Comparison of ENCODE assay signal across 1 cellular context in the genomic region with DNA sequence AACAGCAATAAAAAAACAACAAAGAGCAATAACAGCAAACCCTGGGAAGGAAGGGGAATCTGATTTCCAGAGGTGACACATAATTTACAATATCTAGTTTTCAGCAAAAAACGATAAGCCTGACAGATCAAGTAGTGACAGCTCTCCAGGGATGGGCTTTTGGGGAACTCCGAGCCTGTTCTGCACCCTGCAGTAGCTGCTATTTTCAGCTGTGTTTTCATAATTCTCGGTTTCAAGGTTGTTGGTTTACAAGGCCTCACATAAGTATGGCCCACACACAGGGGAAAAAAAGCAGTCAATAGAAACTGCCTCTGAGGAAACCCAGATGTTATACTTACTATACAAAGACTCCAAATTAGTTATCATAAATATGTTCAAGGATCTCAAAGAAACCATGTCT.
TF ChIP-seq lines count a peak whose summit lies in the region.

No MANE protein-coding gene starts in this region.

TF ChIP-seq in HepG2, 621 proteins besides CTCF, POLR2A, EP300 and RAD21 (continued from another document):
- TF ChIP-seq, protein P1, sequence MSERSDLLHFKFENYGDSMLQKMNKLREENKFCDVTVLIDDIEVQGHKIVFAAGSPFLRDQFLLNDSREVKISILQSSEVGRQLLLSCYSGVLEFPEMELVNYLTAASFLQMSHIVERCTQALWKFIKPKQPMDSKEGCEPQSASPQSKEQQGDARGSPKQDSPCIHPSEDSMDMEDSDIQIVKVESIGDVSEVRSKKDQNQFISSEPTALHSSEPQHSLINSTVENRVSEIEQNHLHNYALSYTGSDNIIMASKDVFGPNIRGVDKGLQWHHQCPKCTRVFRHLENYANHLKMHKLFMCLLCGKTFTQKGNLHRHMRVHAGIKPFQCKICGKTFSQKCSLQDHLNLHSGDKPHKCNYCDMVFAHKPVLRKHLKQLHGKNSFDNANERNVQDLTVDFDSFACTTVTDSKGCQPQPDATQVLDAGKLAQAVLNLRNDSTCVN (CRISPR knock-in tag; IDR thresholded peaks at IDR 0.05; ENCODE audit: borderline replicate concordance) = no peak
- TF ChIP-seq HDAC2 (CRISPR knock-in tag; IDR thresholded peaks at IDR 0.05) (no peak), CREM (IDR thresholded peaks at IDR 0.05) (no peak), CREM (CRISPR knock-in tag; IDR thresholded peaks at IDR 0.05) (no peak), ZNF501 (CRISPR knock-in tag; IDR thresholded peaks at IDR 0.05) (no peak), ZFP36 (IDR thresholded peaks at IDR 0.05; ENCODE audit: borderline replicate concordance, low read depth, low read length, partially characterized antibody) (no peak), ZNF567 (CRISPR knock-in tag; IDR thresholded peaks at IDR 0.05; ENCODE audit: borderline replicate concordance) (no peak), HNRNPLL (IDR thresholded peaks at IDR 0.05; ENCODE audit: low read depth, low read length, poor library complexity, severe bottlenecking) (no peak), ZBTB1 (CRISPR knock-in tag; IDR thresholded peaks at IDR 0.05; ENCODE audit: borderline replicate concordance) (no peak), ZNF224 (CRISPR knock-in tag; IDR thresholded peaks at IDR 0.05) (no peak), ZNF737 (CRISPR knock-in tag; IDR thresholded peaks at IDR 0.05; ENCODE audit: borderline replicate concordance) (no peak), MBD4 (IDR thresholded peaks at IDR 0.05; ENCODE audit: borderline replicate concordance, low read length) (no peak)
